Comparison of ENCODE assay signal across 19 cellular contexts in the genomic region with DNA sequence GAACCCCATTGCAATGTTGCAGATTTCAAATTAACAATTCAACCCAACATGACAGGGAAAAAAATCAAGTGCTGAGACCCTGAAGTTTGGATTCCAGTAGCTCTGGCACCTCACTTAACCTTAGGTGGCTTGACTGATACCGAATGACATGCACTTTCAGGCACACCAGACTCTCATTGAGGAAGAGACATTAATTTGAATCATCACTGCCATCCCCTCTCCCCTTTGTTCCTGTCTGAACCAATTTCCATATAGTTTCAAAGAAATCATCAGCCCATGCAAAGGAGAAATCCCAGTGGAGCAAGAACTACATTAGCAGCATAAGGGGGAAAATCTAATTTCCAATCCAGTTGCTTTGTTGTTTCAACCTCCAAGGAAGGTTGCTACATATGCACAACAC. TPM values are rescaled to one million over a fixed set of nuclear protein-coding genes. Genes with fewer than 3 reads are reported as not detected.
DNase-seq lines count a peak whose midpoint lies in the region; ATAC-seq, FAIRE-seq and TF ChIP-seq lines count a peak whose summit lies in the region.
"Had no signal": no experiment of that assay in that cellular context is flagged by ENCODE, and none has a peak within 500 bp of the region (broad histone marks: within the 10 kb centered on the region; RNA-seq: fewer than 3 reads in every experiment).

No MANE protein-coding gene starts in this region.

- H3K4me1 ChIP-seq in left ventricle myocardium inferior (peaks cover 99% of the 10 kb centered on the region), astrocyte (ENCODE audit: insufficient read depth, low read length) (peaks cover 43% of the 10 kb centered on the region), vagina (peaks cover 80% of the 10 kb centered on the region), right lobe of liver (peaks cover 0 to 13% (median 2%) of the 10 kb centered on the region in 4 donors)

- intact Hi-C loops in left ventricle myocardium inferior (cut with micrococcal nuclease), result no loop called here
- intact Hi-C loops in left ventricle myocardium superior (cut with micrococcal nuclease), result no loop called here
- intact Hi-C loops in vagina (cut with DNase I), result no loop called here
- intact Hi-C loops in right lobe of liver (cut with DNase I), result no loop called here

- DNase-seq in left ventricle myocardium inferior (no peak), left ventricle myocardium superior (no peak), astrocyte (ENCODE audit: low read depth) (no peak), nephron progenitor cell (no peak), vagina (ENCODE audit: extremely low spot score in 2 of 2) (no peak), right lobe of liver (no peak), NCI-H1092 treated with DMSO at 0.1 percent for 48 hours (lab: John Stamatoyannopoulos, UW) (no peak)
- DNase-seq in central memory CD4-positive, alpha-beta T cell, result no peak
- DNase-seq: activated CD4-positive, alpha-beta T cell treated with anti-CD3 and anti-CD28 coated beads, Interleukin-2, amount 50 U/mL, for 48 hours; activated gamma-delta T cell; CD4-positive, alpha-beta memory T cell; DMS153; right cardiac atrium; T-helper 9 cell had no signal

- no peak overlapping the region for H2AFZ ChIP-seq in astrocyte (ENCODE audit: low read depth, low read length)

- no peak for TF ChIP-seq POLR2A in vagina (IDR thresholded peaks at IDR 0.05)
- no peak for TF ChIP-seq POLR2A in right lobe of liver (IDR thresholded peaks at IDR 0.05)

- peaks cover 14% of the 10 kb centered on the region for H3K36me3 Mint-ChIP-seq in astrocyte (ENCODE audit: low read depth, unreplicated experiment)
- peaks cover 7% of the 10 kb centered on the region for H3K36me3 Mint-ChIP-seq in nephron progenitor cell (ENCODE audit: low read depth)

- H3K27me3 Mint-ChIP-seq in astrocyte (ENCODE audit: low read depth, unreplicated experiment) (no peaks in the 10 kb centered on the region), nephron progenitor cell (ENCODE audit: low read depth, poor library complexity) (no peaks in the 10 kb centered on the region)
- H3K27me3 Mint-ChIP-seq: CD4-positive, alpha-beta memory T cell; dendritic cell treated with granulocyte-macrophage colony-stimulating factor and Interleukin-4, amounts not matched to agents 40 ng/mL and 50 ng/mL, for 4 days had no signal

- H3K27ac ChIP-seq in left ventricle myocardium inferior (replicated peaks), result peak overlapping the region; percentile 100
- peak overlapping the region; percentile 10 for H3K27ac ChIP-seq in astrocyte (ENCODE audit: low read depth, low read length)
- H3K27ac ChIP-seq in vagina, result peak overlapping the region; percentile 4
- H3K27ac ChIP-seq in right lobe of liver, result no peak overlapping the region
- H3K27ac ChIP-seq: RWPE1 had no signal

- H3K9me3 Mint-ChIP-seq in astrocyte (ENCODE audit: unreplicated experiment) (no peaks in the 10 kb centered on the region), nephron progenitor cell (no peaks in the 10 kb centered on the region)
- H3K9me3 Mint-ChIP-seq: dendritic cell treated with granulocyte-macrophage colony-stimulating factor and Interleukin-4, amounts not matched to agents 40 ng/mL and 50 ng/mL, for 4 days; WTC11 had no signal

- H3K79me2 ChIP-seq in astrocyte (ENCODE audit: insufficient read depth, low read length), result peaks cover 100% of the 10 kb centered on the region

- 56% methylated on average over 1 of the region's 1 CpG for WGBS in right lobe of liver (ENCODE audit: insufficient coverage, low coverage, low lambda C conversion rate, missing lambda C conversion rate)

- TF ChIP-seq CTCF in left ventricle myocardium inferior (IDR thresholded peaks at IDR 0.05; ENCODE audit: borderline replicate concordance) (no peak), astrocyte (IDR thresholded peaks at IDR 0.05; ENCODE audit: insufficient read depth, low read depth, low read length) (no peak), nephron progenitor cell (IDR thresholded peaks at IDR 0.05) (no peak), vagina (IDR thresholded peaks at IDR 0.05) (no peak), right lobe of liver (IDR thresholded peaks at IDR 0.05) (no peak)

- H3K36me3 ChIP-seq in left ventricle myocardium inferior (no peaks in the 10 kb centered on the region), astrocyte (ENCODE audit: insufficient read depth, low read length) (no peaks in the 10 kb centered on the region), vagina (no peaks in the 10 kb centered on the region), right lobe of liver (no peaks in the 10 kb centered on the region)

- H3K27me3 ChIP-seq in left ventricle myocardium inferior (ENCODE audit: low read depth) (no peaks in the 10 kb centered on the region), astrocyte (ENCODE audit: insufficient read depth, low read length) (no peaks in the 10 kb centered on the region), vagina (no peaks in the 10 kb centered on the region), right lobe of liver (no peaks in the 10 kb centered on the region)

- H4K20me1 ChIP-seq in astrocyte (ENCODE audit: insufficient read depth, low read length), result peaks cover 99% of the 10 kb centered on the region

- H3K4me3 ChIP-seq in left ventricle myocardium inferior (no peak overlapping the region), astrocyte (ENCODE audit: insufficient read depth, low read depth, low read length) (no peak overlapping the region), vagina (no peak overlapping the region), right lobe of liver (no peak overlapping the region)
- H3K4me3 ChIP-seq: HAP-1 had no signal

- H3K27ac Mint-ChIP-seq in astrocyte (ENCODE audit: unreplicated experiment) (peak overlapping the region; percentile 44), nephron progenitor cell (peak overlapping the region; percentile 53)
- H3K27ac Mint-ChIP-seq: dendritic cell treated with granulocyte-macrophage colony-stimulating factor and Interleukin-4, amounts not matched to agents 40 ng/mL and 50 ng/mL, for 4 days; WTC11 had no signal

- H3K4me1 Mint-ChIP-seq in astrocyte (ENCODE audit: low read depth, unreplicated experiment) (peaks cover 89% of the 10 kb centered on the region), nephron progenitor cell (peaks cover 95% of the 10 kb centered on the region)

- H3K4me2 ChIP-seq in astrocyte (ENCODE audit: low read length), result no peak overlapping the region

- H3K9me3 ChIP-seq in left ventricle myocardium inferior (replicated peaks), result no peaks in the 10 kb centered on the region
- H3K9me3 ChIP-seq in astrocyte (ENCODE audit: insufficient read depth, low read depth, low read length), result no peaks in the 10 kb centered on the region
- H3K9me3 ChIP-seq in vagina, result no peaks in the 10 kb centered on the region
- no peaks in the 10 kb centered on the region for H3K9me3 ChIP-seq in right lobe of liver
- H3K9me3 ChIP-seq: HAP-1 had no signal

- H3K9ac ChIP-seq in astrocyte (ENCODE audit: low read length), result no peak overlapping the region

- H3K4me3 Mint-ChIP-seq in astrocyte (ENCODE audit: unreplicated experiment) (no peak overlapping the region), nephron progenitor cell (no peak overlapping the region)
- H3K4me3 Mint-ChIP-seq: CD4-positive, alpha-beta memory T cell; dendritic cell treated with granulocyte-macrophage colony-stimulating factor and Interleukin-4, amounts not matched to agents 40 ng/mL and 50 ng/mL, for 4 days; WTC11 had no signal

- FAIRE-seq in astrocyte (lab: Jason Lieb, UNC), result no peak
- FAIRE-seq: G401.6 had no signal

- ATAC-seq in left ventricle myocardium superior, result no peak
- ATAC-seq in right lobe of liver, result no peak
- ATAC-seq: right cardiac atrium, WTC11 had no signal

RNA-seq across cellular contexts. Expression of a gene that starts 27.8 kb away (rescaled TPM):
- total RNA-seq in left ventricle myocardium inferior (24.2 TPM), left ventricle myocardium superior (22.2 TPM), astrocyte (76.5 and 81.2 TPM in 2 replicates), vagina (35.8 TPM), right lobe of liver (10 to 100 TPM in 3 of 6 experiments, 1 to 10 TPM in 3; 3.3 to 14.2 (median 10.2) TPM)

Comparison
In these comparisons a context has a peak if more than half of its experiments do, and no peak if none do; other contexts are left out.
1. H3K27ac ChIP-seq: peak in left ventricle myocardium inferior (single experiment), astrocyte (single experiment) and vagina (single experiment); none in right lobe of liver (0 of 3).